1 cellular context compared by ENCODE assay signal in the genomic region with DNA sequence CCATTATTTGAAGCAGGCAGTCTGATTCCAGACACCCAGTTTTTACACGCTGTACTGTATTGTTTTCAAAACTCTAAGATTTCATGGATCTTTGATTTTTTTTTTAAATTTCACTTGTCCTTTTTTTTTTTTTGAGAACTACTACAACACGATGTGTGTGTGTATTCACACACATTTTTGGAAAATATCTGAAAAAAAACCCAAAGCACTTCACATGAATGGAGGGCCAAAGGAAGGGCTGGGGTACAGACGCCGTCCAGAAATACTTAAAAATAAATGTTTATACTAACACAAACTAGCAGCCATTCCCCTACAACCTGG.
TF ChIP-seq lines count a peak whose summit lies in the region.

No MANE protein-coding gene starts in this region.

TF ChIP-seq in K562, 482 proteins besides CTCF, POLR2A, EP300 and RAD21:
- no peak for TF ChIP-seq TCF7L2 (IDR thresholded peaks at IDR 0.05; ENCODE audit: low read depth, low read length)
- TF ChIP-seq ZNF3 (CRISPR knock-in tag; IDR thresholded peaks at IDR 0.05): no peak
- TF ChIP-seq, protein P1, sequence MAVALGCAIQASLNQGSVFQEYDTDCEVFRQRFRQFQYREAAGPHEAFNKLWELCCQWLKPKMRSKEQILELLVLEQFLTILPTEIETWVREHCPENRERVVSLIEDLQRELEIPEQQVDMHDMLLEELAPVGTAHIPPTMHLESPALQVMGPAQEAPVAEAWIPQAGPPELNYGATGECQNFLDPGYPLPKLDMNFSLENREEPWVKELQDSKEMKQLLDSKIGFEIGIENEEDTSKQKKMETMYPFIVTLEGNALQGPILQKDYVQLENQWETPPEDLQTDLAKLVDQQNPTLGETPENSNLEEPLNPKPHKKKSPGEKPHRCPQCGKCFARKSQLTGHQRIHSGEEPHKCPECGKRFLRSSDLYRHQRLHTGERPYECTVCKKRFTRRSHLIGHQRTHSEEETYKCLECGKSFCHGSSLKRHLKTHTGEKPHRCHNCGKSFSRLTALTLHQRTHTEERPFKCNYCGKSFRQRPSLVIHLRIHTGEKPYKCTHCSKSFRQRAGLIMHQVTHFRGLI (CRISPR knock-in tag; IDR thresholded peaks at IDR 0.05): 0 out of 2 replicates have a peak, but pooled peaks have one; percentile 48
- TF ChIP-seq, protein P2, sequence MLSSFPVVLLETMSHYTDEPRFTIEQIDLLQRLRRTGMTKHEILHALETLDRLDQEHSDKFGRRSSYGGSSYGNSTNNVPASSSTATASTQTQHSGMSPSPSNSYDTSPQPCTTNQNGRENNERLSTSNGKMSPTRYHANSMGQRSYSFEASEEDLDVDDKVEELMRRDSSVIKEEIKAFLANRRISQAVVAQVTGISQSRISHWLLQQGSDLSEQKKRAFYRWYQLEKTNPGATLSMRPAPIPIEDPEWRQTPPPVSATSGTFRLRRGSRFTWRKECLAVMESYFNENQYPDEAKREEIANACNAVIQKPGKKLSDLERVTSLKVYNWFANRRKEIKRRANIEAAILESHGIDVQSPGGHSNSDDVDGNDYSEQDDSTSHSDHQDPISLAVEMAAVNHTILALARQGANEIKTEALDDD (IDR thresholded peaks at IDR 0.05): 0 out of 2 replicates have a peak, but pooled peaks have one; percentile 34
- TF ChIP-seq, protein P3, sequence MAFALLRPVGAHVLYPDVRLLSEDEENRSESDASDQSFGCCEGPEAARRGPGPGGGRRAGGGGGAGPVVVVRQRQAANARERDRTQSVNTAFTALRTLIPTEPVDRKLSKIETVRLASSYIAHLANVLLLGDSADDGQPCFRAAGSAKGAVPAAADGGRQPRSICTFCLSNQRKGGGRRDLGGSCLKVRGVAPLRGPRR (CRISPR knock-in tag; IDR thresholded peaks at IDR 0.05): peak; percentile 44; the same call in 1 of the 2 replicates
- TF ChIP-seq, protein P4, sequence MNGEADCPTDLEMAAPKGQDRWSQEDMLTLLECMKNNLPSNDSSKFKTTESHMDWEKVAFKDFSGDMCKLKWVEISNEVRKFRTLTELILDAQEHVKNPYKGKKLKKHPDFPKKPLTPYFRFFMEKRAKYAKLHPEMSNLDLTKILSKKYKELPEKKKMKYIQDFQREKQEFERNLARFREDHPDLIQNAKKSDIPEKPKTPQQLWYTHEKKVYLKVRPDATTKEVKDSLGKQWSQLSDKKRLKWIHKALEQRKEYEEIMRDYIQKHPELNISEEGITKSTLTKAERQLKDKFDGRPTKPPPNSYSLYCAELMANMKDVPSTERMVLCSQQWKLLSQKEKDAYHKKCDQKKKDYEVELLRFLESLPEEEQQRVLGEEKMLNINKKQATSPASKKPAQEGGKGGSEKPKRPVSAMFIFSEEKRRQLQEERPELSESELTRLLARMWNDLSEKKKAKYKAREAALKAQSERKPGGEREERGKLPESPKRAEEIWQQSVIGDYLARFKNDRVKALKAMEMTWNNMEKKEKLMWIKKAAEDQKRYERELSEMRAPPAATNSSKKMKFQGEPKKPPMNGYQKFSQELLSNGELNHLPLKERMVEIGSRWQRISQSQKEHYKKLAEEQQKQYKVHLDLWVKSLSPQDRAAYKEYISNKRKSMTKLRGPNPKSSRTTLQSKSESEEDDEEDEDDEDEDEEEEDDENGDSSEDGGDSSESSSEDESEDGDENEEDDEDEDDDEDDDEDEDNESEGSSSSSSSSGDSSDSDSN (IDR thresholded peaks at IDR 0.05; ENCODE audit: borderline replicate concordance in 1 of 2, low read depth in 2 of 2, low read length in 2 of 2): 0 out of 4 replicates have a peak, but pooled peaks of 1 of the 2 experiments have one; percentile 11
- 0 out of 2 replicates have a peak, but pooled peaks have one; percentile 11 for TF ChIP-seq ZNF79 (CRISPR knock-in tag; IDR thresholded peaks at IDR 0.05; ENCODE audit: low read depth)
- 0 out of 2 replicates have a peak, but pooled peaks have one; percentile 17 for TF ChIP-seq XRCC5 (IDR thresholded peaks at IDR 0.05; ENCODE audit: low read depth, low read length)
- TF ChIP-seq NFRKB (IDR thresholded peaks at IDR 0.05; ENCODE audit: low read depth): 0 out of 2 replicates have a peak, but pooled peaks have one; percentile 5
- TF ChIP-seq KHSRP (IDR thresholded peaks at IDR 0.05): no peak
